19 cellular contexts compared by ENCODE assay signal in genomic region chr5:15790446-15791005, GRCh38.
"Had no signal": no experiment of that assay in that cellular context is flagged by ENCODE, and none has a peak within 500 bp of the region (broad histone marks: within the 10 kb centered on the region; RNA-seq: fewer than 3 reads in every experiment).

No MANE protein-coding gene starts in this region.

- H3K9me3 Mint-ChIP-seq: stimulated activated naive CD8-positive, alpha-beta T cell treated with anti-CD3 and anti-CD28 coated beads, Interleukin-15, Interleukin-2, amounts not matched to agents 100 ng/mL and 50 ng/mL, for 24 hours had no signal

- H3K9me3 ChIP-seq: lower lobe of right lung, right atrium auricular region, tibial nerve, uterus had no signal

- H3K27ac Mint-ChIP-seq: activated T-cell treated with anti-CD3 and anti-CD28 coated beads, Interleukin-2, amount 50 U/mL, for 72 hours; effector memory CD8-positive, alpha-beta T cell; progenitor cell of endocrine pancreas; stimulated activated naive CD8-positive, alpha-beta T cell treated with anti-CD3 and anti-CD28 coated beads, Interleukin-15, Interleukin-2, amounts not matched to agents 100 ng/mL and 50 ng/mL, for 24 hours had no signal

- H3K27me3 ChIP-seq: cardiac muscle cell, right atrium auricular region, tibial nerve, uterus had no signal

- H3K4me3 ChIP-seq: cardiac muscle cell, lower lobe of right lung, right atrium auricular region, skin epidermis, tibial nerve, uterus had no signal

- ATAC-seq: activated T-cell treated with anti-CD3 and anti-CD28 coated beads, Interleukin-2, amount 50 U/mL, for 72 hours; effector memory CD8-positive, alpha-beta T cell had no signal

- H3K27ac ChIP-seq: cardiac muscle cell, lower lobe of right lung, right atrium auricular region, skin epidermis, tibial nerve, uterus had no signal

- H3K36me3 ChIP-seq: cardiac muscle cell, lower lobe of right lung, right atrium auricular region, tibial nerve, uterus had no signal

- H3K4me3 Mint-ChIP-seq: activated T-cell treated with anti-CD3 and anti-CD28 coated beads, Interleukin-2, amount 50 U/mL, for 72 hours; effector memory CD8-positive, alpha-beta T cell; stimulated activated naive CD8-positive, alpha-beta T cell treated with anti-CD3 and anti-CD28 coated beads, Interleukin-15, Interleukin-2, amounts not matched to agents 100 ng/mL and 50 ng/mL, for 24 hours had no signal

- DNase-seq: activated CD4-positive, alpha-beta T cell treated with anti-CD3 and anti-CD28 coated beads, Interleukin-2, amount 50 U/mL, for 1 hour; activated CD8-positive, alpha-beta memory T cell treated with anti-CD3 and anti-CD28 coated beads, Interleukin-2, amount 50 U/mL, for 4 hours; activated effector memory CD4-positive, alpha-beta T cell treated with anti-CD3 and anti-CD28 coated beads, Interleukin-2, amount 50 U/mL, for 16 hours; activated naive CD4-positive, alpha-beta T cell treated with anti-CD3 and anti-CD28 coated beads, Interleukin-2, amount 50 U/mL, for 16 hours; activated T-cell treated with anti-CD3 and anti-CD28 coated beads, Interleukin-2, amount 50 U/mL, for 72 hours; effector memory CD8-positive, alpha-beta T cell; foreskin melanocyte; glutamatergic neuron; lower lobe of right lung; stimulated activated CD4-positive, alpha-beta T cell treated with anti-CD3 and anti-CD28 coated beads, Interleukin-15, amount 100 ng/mL, for 24 hours; stimulated activated CD4-positive, alpha-beta T cell treated with anti-CD3 and anti-CD28 coated beads, Interleukin-2, amount 100 ng/mL, for 48 hours; T1000; uterus had no signal

- H3K27me3 Mint-ChIP-seq: effector memory CD8-positive, alpha-beta T cell; progenitor cell of endocrine pancreas; stimulated activated naive CD8-positive, alpha-beta T cell treated with anti-CD3 and anti-CD28 coated beads, Interleukin-15, Interleukin-2, amounts not matched to agents 100 ng/mL and 50 ng/mL, for 24 hours had no signal
